8 cellular contexts compared by ENCODE assay signal in genomic region chr10:101839421-101840063, GRCh38. TPM values are rescaled to one million over a fixed set of nuclear protein-coding genes. Genes with fewer than 3 reads are reported as not detected.
A peak's percentile ranks its signal among the peaks of the same experiment; 100 is the strongest.
DNase-seq lines count a peak whose midpoint lies in the region; ATAC-seq and TF ChIP-seq lines count a peak whose summit lies in the region.

No MANE protein-coding gene starts in this region.

- no peak for TF ChIP-seq CTCF in WERI-Rb-1 (IDR thresholded peaks at IDR 0.05; ENCODE audit: low read depth, low read length)
- TF ChIP-seq CTCF in kidney epithelial cell (IDR thresholded peaks at IDR 0.05; ENCODE audit: insufficient read depth, low read length, poor library complexity, severe bottlenecking): no peak

- H3K36me3 ChIP-seq in ACC112 (ENCODE audit: insufficient read depth, low read length): no peaks in the 10 kb centered on the region
- H3K36me3 ChIP-seq in H7 (replicated peaks; ENCODE audit: control insufficient read depth, insufficient read depth, low read length): no peaks in the 10 kb centered on the region
- 0 out of 2 replicates have a peak, but pooled peaks cover 2% of the 10 kb centered on the region for H3K36me3 ChIP-seq in WERI-Rb-1
- no peaks in the 10 kb centered on the region for H3K36me3 ChIP-seq in kidney epithelial cell (ENCODE audit: control insufficient read depth, insufficient read depth, low read length)

- peaks cover 4% of the 10 kb centered on the region for H3K4me1 ChIP-seq in ACC112 (ENCODE audit: control insufficient read depth, insufficient read depth, low read length, unreplicated experiment)

- H3K79me2 ChIP-seq in ACC112 (ENCODE audit: control insufficient read depth, insufficient read depth, low read length, unreplicated experiment): no peaks in the 10 kb centered on the region

- H2AFZ ChIP-seq in ACC112 (ENCODE audit: low read length, unreplicated experiment): no peak overlapping the region

- H3K27ac ChIP-seq in ACC112 (ENCODE audit: low read depth, low read length) (no peak overlapping the region), WERI-Rb-1 (peak overlapping the region; percentile 62; the same call in 1 of the 2 replicates)

- H3K27me3 Mint-ChIP-seq in central memory CD8-positive, alpha-beta T cell: no peaks in the 10 kb centered on the region

- no peaks in the 10 kb centered on the region for H3K9me3 Mint-ChIP-seq in central memory CD8-positive, alpha-beta T cell

- H3K4me1 Mint-ChIP-seq in central memory CD8-positive, alpha-beta T cell: peaks cover 59% of the 10 kb centered on the region

- peak overlapping the region; percentile 87 for H3K4me3 Mint-ChIP-seq in central memory CD8-positive, alpha-beta T cell

- 0 out of 2 replicates have a peak, but pooled peaks cover 4% of the 10 kb centered on the region for H3K27me3 ChIP-seq in ACC112 (ENCODE audit: insufficient read depth, low read length)
- H3K27me3 ChIP-seq in H7 (ENCODE audit: control insufficient read depth, insufficient read depth, low read length): peaks cover 19% of the 10 kb centered on the region
- no peaks in the 10 kb centered on the region for H3K27me3 ChIP-seq in WERI-Rb-1 (ENCODE audit: insufficient read depth, low read depth, severe bottlenecking)
- H3K27me3 ChIP-seq in kidney epithelial cell (ENCODE audit: control insufficient read depth, insufficient read depth, low read length): peaks cover 15% of the 10 kb centered on the region

- peak; percentile 95 for DNase-seq in H7
- no peak for DNase-seq in WERI-Rb-1
- peak; percentile 34 to 49 for DNase-seq in central memory CD8-positive, alpha-beta T cell (ENCODE audit: low spot score in 2 of 2)
- DNase-seq in kidney epithelial cell (ENCODE audit: low read depth): no peak
- peak in 2 of 3 experiments; percentile 27 to 70 for DNase-seq in stimulated activated CD4-positive, alpha-beta T cell treated with anti-CD3 and anti-CD28 coated beads, TNF-alpha, amount 100 ng/mL, for 24 hours (ENCODE audit: low read depth in 3 of 3)

- H3K9me3 ChIP-seq in WERI-Rb-1 (ENCODE audit: severe bottlenecking): no peaks in the 10 kb centered on the region

- H3K36me3 Mint-ChIP-seq in central memory CD8-positive, alpha-beta T cell (ENCODE audit: insufficient read depth): peaks cover 6% of the 10 kb centered on the region

- no peak overlapping the region for H3K27ac Mint-ChIP-seq in central memory CD8-positive, alpha-beta T cell (ENCODE audit: low read depth)

- H3K4me3 ChIP-seq in ACC112 (ENCODE audit: low read depth, low read length) (peak overlapping the region; percentile 76), H7 (ENCODE audit: insufficient read depth, low read depth, low read length) (peak overlapping the region; percentile 63), WERI-Rb-1 (ENCODE audit: low read depth, low read length) (no peak overlapping the region), kidney epithelial cell (ENCODE audit: low read depth, low read length) (peak overlapping the region; percentile 10)

- ATAC-seq in central memory CD8-positive, alpha-beta T cell (replicated peaks; ENCODE audit: extremely low read depth, poor library complexity, severe bottlenecking): peak; percentile 41
- no peak for ATAC-seq in GM21717 (IDR thresholded peaks at IDR 0.05; ENCODE audit: unreplicated experiment)
- ATAC-seq in GM21576 (IDR thresholded peaks at IDR 0.05; ENCODE audit: unreplicated experiment): no peak

RNA-seq across cellular contexts. Expression of gene KCNIP2, which starts 4.1 kb away (rescaled TPM):
- 2.3 and 5.9 TPM in 2 replicates for total RNA-seq in H7 (2014; rRNA removed; shearing (Covaris generic))
- total RNA-seq in kidney epithelial cell: 0.29 and 0.48 TPM in 2 replicates

RNA-seq across cellular contexts. Expression of gene OGA, which starts 21.3 kb away (rescaled TPM):
- total RNA-seq in H7 (2014; rRNA removed; shearing (Covaris generic)): 56.3 and 96.7 TPM in 2 replicates
- 72.8 and 78.9 TPM in 2 replicates for total RNA-seq in kidney epithelial cell

RNA-seq across cellular contexts. Expression of gene NPM3, which starts 56.3 kb away (rescaled TPM):
- 332 and 360 TPM in 2 replicates for total RNA-seq in H7 (2014; rRNA removed; shearing (Covaris generic))
- total RNA-seq in kidney epithelial cell: 98.6 and 115 TPM in 2 replicates

Comparison
In these comparisons a context has a peak if more than half of its experiments do, and no peak if none do; other contexts are left out.
1. DNase-seq: peak in H7 (single experiment), central memory CD8-positive, alpha-beta T cell (2 of 2) and stimulated activated CD4-positive, alpha-beta T cell treated with anti-CD3 and anti-CD28 coated beads, TNF-alpha, amount 100 ng/mL, for 24 hours (2 of 3); none in WERI-Rb-1 (single experiment) and kidney epithelial cell (single experiment).